ENCODE assay signal across 17 cellular contexts in the genomic region with DNA sequence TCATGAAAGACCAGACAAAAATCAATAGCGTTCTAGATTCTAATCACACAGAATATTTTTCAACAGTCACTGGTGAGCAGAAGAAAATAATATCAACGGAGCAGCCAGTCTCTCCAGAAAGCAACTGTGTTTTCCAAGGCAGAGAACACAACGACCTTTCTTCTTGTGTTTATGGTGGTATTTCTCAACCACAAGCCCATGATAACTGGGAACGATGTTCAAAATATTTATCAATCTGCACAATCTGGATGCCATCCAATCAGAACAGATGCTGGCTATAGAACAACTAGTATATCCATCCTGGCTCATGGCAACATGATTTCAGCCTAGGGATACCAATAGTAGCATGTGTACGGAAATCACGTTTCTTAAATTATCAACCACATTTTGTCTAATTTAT.
A peak's percentile ranks its signal among the peaks of the same experiment; 100 is the strongest.
DNase-seq lines count a peak whose midpoint lies in the region; TF ChIP-seq lines count a peak whose summit lies in the region.
"Had no signal": no experiment of that assay in that cellular context is flagged by ENCODE, and none has a peak within 500 bp of the region (broad histone marks: within the 10 kb centered on the region; RNA-seq: fewer than 3 reads in every experiment).

No MANE protein-coding gene starts in this region.

- WGBS in smooth muscle cell (ENCODE audit: low lambda C conversion rate): 73% methylated on average over 6 of the region's 6 CpGs

- H3K9me3 Mint-ChIP-seq in progenitor cell of endocrine pancreas (ENCODE audit: low read depth): no peaks in the 10 kb centered on the region

- H3K27me3 ChIP-seq in adipocyte (replicated peaks; ENCODE audit: control insufficient read depth, insufficient read depth, low read length) (no peaks in the 10 kb centered on the region), smooth muscle cell (ENCODE audit: low read depth) (no peaks in the 10 kb centered on the region)
- H3K27me3 ChIP-seq: BLaER1 treated with 17β-estradiol and CSF1 and Interleukin-3, amounts not matched to agents 10 nM and 100 nM had no signal

- peak overlapping the region; percentile 72 for H3K27ac ChIP-seq in smooth muscle cell (ENCODE audit: low read depth)
- H3K27ac ChIP-seq: 22Rv1, PC-9, SK-N-MC had no signal

- no peak overlapping the region for H3K27ac Mint-ChIP-seq in progenitor cell of endocrine pancreas

- no peaks in the 10 kb centered on the region for H3K79me2 ChIP-seq in smooth muscle cell (ENCODE audit: low read depth)

- H3K9me3 ChIP-seq in adipocyte (ENCODE audit: control insufficient read depth, low read length) (no peaks in the 10 kb centered on the region), smooth muscle cell (replicated peaks; ENCODE audit: low read depth) (no peaks in the 10 kb centered on the region)

- peak; percentile 58 for DNase-seq in DMS 273 (lab: John Stamatoyannopoulos, UW; ENCODE audit: unreplicated experiment)
- DNase-seq in DMS 273 treated with DMSO at 0.1 percent for 48 hours (lab: John Stamatoyannopoulos, UW): no peak
- DNase-seq in adipocyte (ENCODE audit: low read depth): no peak
- DNase-seq in foreskin fibroblast: peak; percentile 59 to 76
- no peak for DNase-seq in smooth muscle cell (lab: John Stamatoyannopoulos, UW; ENCODE audit: unreplicated experiment)
- no peak for DNase-seq in stimulated activated CD4-positive, alpha-beta T cell treated with anti-CD3 and anti-CD28 coated beads, Interleukin-1b, Interleukin-23, amount 100 ng/mL, for 48 hours
- DNase-seq in NCI-H526 treated with DMSO at 0.1 percent for 48 hours (lab: John Stamatoyannopoulos, UW): no peak
- no peak for DNase-seq in progenitor cell of endocrine pancreas (ENCODE audit: low spot score, unreplicated experiment)
- DNase-seq: Kasumi-1; NCI-H1417; NCI-H2081; NCI-H524 treated with DMSO at 0.1 percent for 48 hours; NK-92 treated with Interleukin-12 subunit alpha and Interleukin-12 subunit beta, amount 100 ng/mL, for 24 hours; PC-9 had no signal

- peaks cover 9% of the 10 kb centered on the region for H3F3A ChIP-seq in smooth muscle cell (ENCODE audit: low read depth)

- no peak overlapping the region for H3K4me3 Mint-ChIP-seq in progenitor cell of endocrine pancreas (ENCODE audit: low read depth)

- H3K9ac ChIP-seq in adipocyte (ENCODE audit: low read length) (peak overlapping the region; percentile 50), smooth muscle cell (ENCODE audit: low read depth) (no peak overlapping the region)
- H3K9ac ChIP-seq: BLaER1 treated with 17β-estradiol and CSF1 and Interleukin-3, amounts not matched to agents 10 nM and 100 nM had no signal

- no peaks in the 10 kb centered on the region for H3K36me3 Mint-ChIP-seq in progenitor cell of endocrine pancreas (ENCODE audit: insufficient read depth)

- TF ChIP-seq CTCF in foreskin fibroblast (IDR thresholded peaks at IDR 0.05; ENCODE audit: low read depth, low read length) (no peak), smooth muscle cell (IDR thresholded peaks at IDR 0.05; ENCODE audit: borderline replicate concordance, insufficient read depth, poor library complexity, severe bottlenecking) (no peak), progenitor cell of endocrine pancreas (IDR thresholded peaks at IDR 0.05; ENCODE audit: unreplicated experiment) (no peak)

- no peaks in the 10 kb centered on the region for H3K27me3 Mint-ChIP-seq in progenitor cell of endocrine pancreas

- H4K20me1 ChIP-seq in smooth muscle cell (ENCODE audit: low read depth): no peaks in the 10 kb centered on the region
- H4K20me1 ChIP-seq: BLaER1 treated with 17β-estradiol and CSF1 and Interleukin-3, amounts not matched to agents 10 nM and 100 nM had no signal

- peaks cover 61% of the 10 kb centered on the region for H3K4me1 ChIP-seq in adipocyte (ENCODE audit: control insufficient read depth, insufficient read depth, low read length)
- H3K4me1 ChIP-seq in smooth muscle cell (ENCODE audit: low read depth): peaks cover 22% of the 10 kb centered on the region

- H3K4me3 ChIP-seq in adipocyte (ENCODE audit: low read length): peak overlapping the region; percentile 2
- no peak overlapping the region for H3K4me3 ChIP-seq in foreskin fibroblast (ENCODE audit: low read depth in 1 of 2, low read length in 2 of 2)
- H3K4me3 ChIP-seq in smooth muscle cell: no peak overlapping the region
- H3K4me3 ChIP-seq: BLaER1 treated with 17β-estradiol and CSF1 and Interleukin-3, amounts not matched to agents 10 nM and 100 nM; PC-9; SK-N-MC had no signal

- peaks cover 1% of the 10 kb centered on the region for H3K4me1 Mint-ChIP-seq in progenitor cell of endocrine pancreas (ENCODE audit: low read depth)

- no peak overlapping the region for H3K4me2 ChIP-seq in smooth muscle cell
- H3K4me2 ChIP-seq: PC-9 had no signal

- H2AFZ ChIP-seq in smooth muscle cell (ENCODE audit: low read depth): no peak overlapping the region

- no peaks in the 10 kb centered on the region for H3K36me3 ChIP-seq in adipocyte (ENCODE audit: control insufficient read depth, insufficient read depth, low read length, severe bottlenecking)
- H3K36me3 ChIP-seq in smooth muscle cell (ENCODE audit: low read depth): no peaks in the 10 kb centered on the region
- H3K36me3 ChIP-seq: BLaER1 treated with 17β-estradiol and CSF1 and Interleukin-3, amounts not matched to agents 10 nM and 100 nM had no signal

Comparison
In these comparisons a context has a peak if more than half of its experiments do, and no peak if none do; other contexts are left out.
1. DNase-seq: peak in DMS 273 (single experiment) and foreskin fibroblast (2 of 2); none in DMS 273 treated with DMSO at 0.1 percent for 48 hours (single experiment), adipocyte (single experiment), smooth muscle cell (single experiment), stimulated activated CD4-positive, alpha-beta T cell treated with anti-CD3 and anti-CD28 coated beads, Interleukin-1b, Interleukin-23, amount 100 ng/mL, for 48 hours (single experiment), NCI-H526 treated with DMSO at 0.1 percent for 48 hours (single experiment) and progenitor cell of endocrine pancreas (single experiment).